ENCODE assay signal across 18 cellular contexts in the genomic region with DNA sequence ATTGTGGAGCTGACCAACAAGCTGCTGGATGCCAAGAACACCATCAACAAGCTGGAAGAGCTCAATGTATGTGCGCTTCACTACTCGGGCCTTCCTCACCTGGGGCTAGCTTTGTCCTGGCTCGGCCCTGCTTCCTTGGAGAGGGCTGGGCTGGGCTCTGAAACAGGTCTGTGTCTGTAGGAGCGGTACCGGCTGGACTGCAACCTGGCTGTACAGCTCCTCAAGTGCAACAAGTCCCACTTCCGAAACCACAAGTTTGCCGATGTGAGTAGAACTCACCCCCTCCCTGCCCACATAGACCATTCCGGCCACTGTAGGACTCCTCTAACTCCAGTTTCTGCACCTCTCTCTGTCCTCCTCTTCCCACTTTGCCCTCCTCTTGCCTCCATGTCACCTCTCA. TPM values are rescaled to one million over a fixed set of nuclear protein-coding genes. Genes with fewer than 3 reads are reported as not detected.
DNase-seq lines count a peak whose midpoint lies in the region; ATAC-seq, FAIRE-seq and TF ChIP-seq lines count a peak whose summit lies in the region.
"Had no signal": no experiment of that assay in that cellular context is flagged by ENCODE, and none has a peak within 500 bp of the region (broad histone marks: within the 10 kb centered on the region; RNA-seq: fewer than 3 reads in every experiment).

No MANE protein-coding gene starts in this region.

- peak overlapping the region; percentile 13 for H3K27ac Mint-ChIP-seq in activated CD8-positive, alpha-beta T cell treated with anti-CD3 and anti-CD28 coated beads for 36 hours
- no peak overlapping the region for H3K27ac Mint-ChIP-seq in activated CD8-positive, alpha-beta T cell treated with anti-CD3 and anti-CD28 coated beads, Interleukin-2, amount 10 ng/mL, durations not matched to agents 7 days and 5 days
- H3K27ac Mint-ChIP-seq in IgD-negative memory B cell, result peak overlapping the region in 2 of 3 donors; percentile 3 to 24
- H3K27ac Mint-ChIP-seq in effector memory CD8-positive, alpha-beta T cell, result peak overlapping the region; percentile 33 to 65

- peaks cover 24% of the 10 kb centered on the region for H3K36me3 Mint-ChIP-seq in activated CD8-positive, alpha-beta T cell treated with anti-CD3 and anti-CD28 coated beads for 36 hours (ENCODE audit: low read depth)
- H3K36me3 Mint-ChIP-seq in activated CD8-positive, alpha-beta T cell treated with anti-CD3 and anti-CD28 coated beads, Interleukin-2, amount 10 ng/mL, durations not matched to agents 7 days and 5 days (ENCODE audit: low read depth), result peaks cover 27% of the 10 kb centered on the region
- peaks cover 1% of the 10 kb centered on the region for H3K36me3 Mint-ChIP-seq in IgD-negative memory B cell
- peaks cover 23% of the 10 kb centered on the region for H3K36me3 Mint-ChIP-seq in effector memory CD8-positive, alpha-beta T cell (ENCODE audit: insufficient read depth)

- no peak for DNase-seq in activated CD8-positive, alpha-beta T cell treated with anti-CD3 and anti-CD28 coated beads for 36 hours
- no peak for DNase-seq in activated CD8-positive, alpha-beta T cell treated with anti-CD3 and anti-CD28 coated beads, Interleukin-2, amount 10 ng/mL, durations not matched to agents 7 days and 5 days
- DNase-seq in effector memory CD8-positive, alpha-beta T cell, result no peak
- DNase-seq in posterior vena cava (ENCODE audit: low spot score) (peak; percentile 54), frontal cortex (ENCODE audit: low spot score in 2 of 2) (no peak)
- DNase-seq: KBM-7, MG63, NCI-H2029, NCI-H446 treated with DMSO at 0.1 percent for 48 hours, NCI-H526 treated with DMSO at 0.1 percent for 48 hours, RPMI8226, SHP77 treated with DMSO at 0.1 percent for 48 hours had no signal

- ATAC-seq in activated CD8-positive, alpha-beta T cell treated with anti-CD3 and anti-CD28 coated beads for 36 hours, result no peak
- ATAC-seq in activated CD8-positive, alpha-beta T cell treated with anti-CD3 and anti-CD28 coated beads, Interleukin-2, amount 10 ng/mL, durations not matched to agents 7 days and 5 days, result no peak
- no peak for ATAC-seq in effector memory CD8-positive, alpha-beta T cell (replicated peaks)
- ATAC-seq in HG02763 (IDR thresholded peaks at IDR 0.05; ENCODE audit: unreplicated experiment), result no peak
- ATAC-seq in HG02642 (IDR thresholded peaks at IDR 0.05; ENCODE audit: poor library complexity, unreplicated experiment), result no peak
- ATAC-seq: HCT116 had no signal

- no peaks in the 10 kb centered on the region for H3K9me3 Mint-ChIP-seq in activated CD8-positive, alpha-beta T cell treated with anti-CD3 and anti-CD28 coated beads for 36 hours
- no peaks in the 10 kb centered on the region for H3K9me3 Mint-ChIP-seq in activated CD8-positive, alpha-beta T cell treated with anti-CD3 and anti-CD28 coated beads, Interleukin-2, amount 10 ng/mL, durations not matched to agents 7 days and 5 days (ENCODE audit: insufficient read depth)
- H3K9me3 Mint-ChIP-seq in IgD-negative memory B cell, result no peaks in the 10 kb centered on the region
- no peaks in the 10 kb centered on the region for H3K9me3 Mint-ChIP-seq in effector memory CD8-positive, alpha-beta T cell

- peaks cover 9% of the 10 kb centered on the region for H3K27me3 Mint-ChIP-seq in activated CD8-positive, alpha-beta T cell treated with anti-CD3 and anti-CD28 coated beads for 36 hours
- peaks cover 5% of the 10 kb centered on the region for H3K27me3 Mint-ChIP-seq in activated CD8-positive, alpha-beta T cell treated with anti-CD3 and anti-CD28 coated beads, Interleukin-2, amount 10 ng/mL, durations not matched to agents 7 days and 5 days (ENCODE audit: low read depth)
- peaks cover 5% of the 10 kb centered on the region for H3K27me3 Mint-ChIP-seq in IgD-negative memory B cell
- peaks cover 3 to 13% of the 10 kb centered on the region in 2 donors for H3K27me3 Mint-ChIP-seq in effector memory CD8-positive, alpha-beta T cell

- FAIRE-seq in frontal cortex (lab: Jason Lieb, UNC), result no peak
- FAIRE-seq: D721Med, GM19239 had no signal

- intact Hi-C loops in activated CD8-positive, alpha-beta T cell treated with anti-CD3 and anti-CD28 coated beads for 36 hours (cut with micrococcal nuclease), result no loop called here
- intact Hi-C loops in posterior vena cava (cut with DNase I), result loop anchor here in 1 of 2 donors (10.0 kb wide), 1 partner anchor 119 kb away; no protein-coding TSS in a partner anchor

- POLR2A ChIA-PET in activated CD8-positive, alpha-beta T cell treated with anti-CD3 and anti-CD28 coated beads for 36 hours (lab: Charles Lee), result interaction anchor here (0.6 to 1.7 kb wide), 4 partner anchors 9 to 297 kb away, joined by 3 to 5 read pairs (median 3); no protein-coding TSS in a partner anchor
- POLR2A ChIA-PET in activated CD8-positive, alpha-beta T cell treated with anti-CD3 and anti-CD28 coated beads, Interleukin-2, amount 10 ng/mL, durations not matched to agents 7 days and 5 days (lab: Charles Lee), result interaction anchor here (0.9 kb wide), 1 partner anchor 206 kb away, joined by 3 read pairs; no protein-coding TSS in a partner anchor

- H3K4me1 Mint-ChIP-seq in activated CD8-positive, alpha-beta T cell treated with anti-CD3 and anti-CD28 coated beads for 36 hours (ENCODE audit: low read depth), result no peaks in the 10 kb centered on the region
- H3K4me1 Mint-ChIP-seq in activated CD8-positive, alpha-beta T cell treated with anti-CD3 and anti-CD28 coated beads, Interleukin-2, amount 10 ng/mL, durations not matched to agents 7 days and 5 days (ENCODE audit: low read depth), result peaks cover 7% of the 10 kb centered on the region
- H3K4me1 Mint-ChIP-seq in IgD-negative memory B cell, result peaks cover 0 to 3% (median 2%) of the 10 kb centered on the region in 3 donors
- H3K4me1 Mint-ChIP-seq in effector memory CD8-positive, alpha-beta T cell (ENCODE audit: low read depth in 2 of 2), result peaks cover 7 to 18% of the 10 kb centered on the region in 2 donors

- TF ChIP-seq CTCF in activated CD8-positive, alpha-beta T cell treated with anti-CD3 and anti-CD28 coated beads for 36 hours (IDR thresholded peaks at IDR 0.05), result no peak

- no peak overlapping the region for H3K4me3 Mint-ChIP-seq in activated CD8-positive, alpha-beta T cell treated with anti-CD3 and anti-CD28 coated beads for 36 hours
- H3K4me3 Mint-ChIP-seq in activated CD8-positive, alpha-beta T cell treated with anti-CD3 and anti-CD28 coated beads, Interleukin-2, amount 10 ng/mL, durations not matched to agents 7 days and 5 days, result no peak overlapping the region
- H3K4me3 Mint-ChIP-seq in IgD-negative memory B cell, result peak overlapping the region in 1 of 4 donors; percentile 58
- no peak overlapping the region for H3K4me3 Mint-ChIP-seq in effector memory CD8-positive, alpha-beta T cell

- CTCF ChIA-PET in activated CD8-positive, alpha-beta T cell treated with anti-CD3 and anti-CD28 coated beads for 36 hours (lab: Charles Lee), result interaction anchor here (4.9 kb wide), 1 partner anchor 48 kb away, joined by 60 read pairs; a partner anchor contains a TSS
- CTCF ChIA-PET in activated CD8-positive, alpha-beta T cell treated with anti-CD3 and anti-CD28 coated beads, Interleukin-2, amount 10 ng/mL, durations not matched to agents 7 days and 5 days (lab: Charles Lee), result no interaction called here

RNA-seq across cellular contexts. Expression of a gene that starts 6.7 kb away (rescaled TPM):
- under 1 TPM; 0.11 to 0.18 TPM for total RNA-seq in activated CD8-positive, alpha-beta T cell treated with anti-CD3 and anti-CD28 coated beads for 36 hours
- total RNA-seq in activated CD8-positive, alpha-beta T cell treated with anti-CD3 and anti-CD28 coated beads, Interleukin-2, amount 10 ng/mL, durations not matched to agents 7 days and 5 days, result under 1 TPM; 0.26 to 0.55 TPM
- not detected for polyA plus RNA-seq in IgD-negative memory B cell
- total RNA-seq in posterior vena cava, result under 1 TPM; 0.69 to 0.90 TPM
- total RNA-seq in frontal cortex, result 2.9 TPM

RNA-seq across cellular contexts. Expression of a gene that starts 13.3 kb away (rescaled TPM):
- 10 to 100 TPM; 32.6 to 33.9 TPM for total RNA-seq in activated CD8-positive, alpha-beta T cell treated with anti-CD3 and anti-CD28 coated beads for 36 hours
- 10 to 100 TPM; 55.6 to 59.0 TPM for total RNA-seq in activated CD8-positive, alpha-beta T cell treated with anti-CD3 and anti-CD28 coated beads, Interleukin-2, amount 10 ng/mL, durations not matched to agents 7 days and 5 days
- 87.2 TPM for polyA plus RNA-seq in IgD-negative memory B cell
- 10 to 100 TPM; 54.6 to 61.3 TPM for total RNA-seq in posterior vena cava
- 68.5 TPM for total RNA-seq in frontal cortex

RNA-seq across cellular contexts. Expression of a gene that starts 13.4 kb away (rescaled TPM):
- 10 to 100 TPM; 43.1 to 50.5 TPM for total RNA-seq in activated CD8-positive, alpha-beta T cell treated with anti-CD3 and anti-CD28 coated beads for 36 hours
- total RNA-seq in activated CD8-positive, alpha-beta T cell treated with anti-CD3 and anti-CD28 coated beads, Interleukin-2, amount 10 ng/mL, durations not matched to agents 7 days and 5 days, result 10 to 100 TPM; 34.7 to 35.4 TPM
- 19.6 TPM for polyA plus RNA-seq in IgD-negative memory B cell
- total RNA-seq in posterior vena cava, result 10 to 100 TPM; 23.9 to 31.7 TPM
- total RNA-seq in frontal cortex, result 27.7 TPM

RNA-seq across cellular contexts. Expression of a gene that starts 26.1 kb away (rescaled TPM):
- total RNA-seq in activated CD8-positive, alpha-beta T cell treated with anti-CD3 and anti-CD28 coated beads for 36 hours, result 10 to 100 TPM; 30.2 to 32.9 TPM
- 10 to 100 TPM; 34.7 to 35.5 TPM for total RNA-seq in activated CD8-positive, alpha-beta T cell treated with anti-CD3 and anti-CD28 coated beads, Interleukin-2, amount 10 ng/mL, durations not matched to agents 7 days and 5 days
- 9.2 TPM for polyA plus RNA-seq in IgD-negative memory B cell
- total RNA-seq in posterior vena cava, result 10 to 100 TPM; 23.4 to 25.4 TPM
- 2.9 TPM for total RNA-seq in frontal cortex

RNA-seq across cellular contexts. Expression of a gene that starts 48.1 kb away (rescaled TPM):
- 1 to 10 TPM; 1.0 to 1.1 TPM for total RNA-seq in activated CD8-positive, alpha-beta T cell treated with anti-CD3 and anti-CD28 coated beads for 36 hours
- total RNA-seq in activated CD8-positive, alpha-beta T cell treated with anti-CD3 and anti-CD28 coated beads, Interleukin-2, amount 10 ng/mL, durations not matched to agents 7 days and 5 days, result not detected
- not detected for polyA plus RNA-seq in IgD-negative memory B cell
- total RNA-seq in posterior vena cava (under 1 TPM; 0.14 to 0.42 TPM), frontal cortex (8.6 TPM)
